ENCODE assay signal across 1 cellular context in genomic region chr15:77870195-77871065, GRCh38.
TF ChIP-seq lines count a peak whose summit lies in the region.

No MANE protein-coding gene starts in this region.

TF ChIP-seq in SK-N-SH treated with all-trans-retinoic acid at 6 μM for 48 hours, 23 proteins besides CTCF, POLR2A, EP300 and RAD21 (continued from another document):
- TF ChIP-seq, protein P1, sequence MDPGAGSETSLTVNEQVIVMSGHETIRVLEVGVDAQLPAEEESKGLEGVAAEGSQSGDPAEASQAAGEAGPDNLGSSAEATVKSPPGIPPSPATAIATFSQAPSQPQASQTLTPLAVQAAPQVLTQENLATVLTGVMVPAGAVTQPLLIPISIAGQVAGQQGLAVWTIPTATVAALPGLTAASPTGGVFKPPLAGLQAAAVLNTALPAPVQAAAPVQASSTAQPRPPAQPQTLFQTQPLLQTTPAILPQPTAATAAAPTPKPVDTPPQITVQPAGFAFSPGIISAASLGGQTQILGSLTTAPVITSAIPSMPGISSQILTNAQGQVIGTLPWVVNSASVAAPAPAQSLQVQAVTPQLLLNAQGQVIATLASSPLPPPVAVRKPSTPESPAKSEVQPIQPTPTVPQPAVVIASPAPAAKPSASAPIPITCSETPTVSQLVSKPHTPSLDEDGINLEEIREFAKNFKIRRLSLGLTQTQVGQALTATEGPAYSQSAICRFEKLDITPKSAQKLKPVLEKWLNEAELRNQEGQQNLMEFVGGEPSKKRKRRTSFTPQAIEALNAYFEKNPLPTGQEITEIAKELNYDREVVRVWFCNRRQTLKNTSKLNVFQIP (CRISPR knock-in tag; IDR thresholded peaks at IDR 0.05; ENCODE audit: borderline replicate concordance, low read depth) = no peak
- TF ChIP-seq ARNTL (CRISPR knock-in tag; IDR thresholded peaks at IDR 0.05; ENCODE audit: borderline replicate concordance, low read depth) (no peak), SNAI2 (CRISPR knock-in tag; IDR thresholded peaks at IDR 0.05) (no peak), ZNF70 (CRISPR knock-in tag; IDR thresholded peaks at IDR 0.05) (no peak), ESRRG (CRISPR knock-in tag; IDR thresholded peaks at IDR 0.05) (no peak), ZFP3 (CRISPR knock-in tag; IDR thresholded peaks at IDR 0.05) (no peak), PATZ1 (CRISPR knock-in tag; IDR thresholded peaks at IDR 0.05; ENCODE audit: borderline replicate concordance) (no peak), ZFP30 (CRISPR knock-in tag; IDR thresholded peaks at IDR 0.05) (no peak)
